11 cellular contexts compared by ENCODE assay signal in the genomic region with DNA sequence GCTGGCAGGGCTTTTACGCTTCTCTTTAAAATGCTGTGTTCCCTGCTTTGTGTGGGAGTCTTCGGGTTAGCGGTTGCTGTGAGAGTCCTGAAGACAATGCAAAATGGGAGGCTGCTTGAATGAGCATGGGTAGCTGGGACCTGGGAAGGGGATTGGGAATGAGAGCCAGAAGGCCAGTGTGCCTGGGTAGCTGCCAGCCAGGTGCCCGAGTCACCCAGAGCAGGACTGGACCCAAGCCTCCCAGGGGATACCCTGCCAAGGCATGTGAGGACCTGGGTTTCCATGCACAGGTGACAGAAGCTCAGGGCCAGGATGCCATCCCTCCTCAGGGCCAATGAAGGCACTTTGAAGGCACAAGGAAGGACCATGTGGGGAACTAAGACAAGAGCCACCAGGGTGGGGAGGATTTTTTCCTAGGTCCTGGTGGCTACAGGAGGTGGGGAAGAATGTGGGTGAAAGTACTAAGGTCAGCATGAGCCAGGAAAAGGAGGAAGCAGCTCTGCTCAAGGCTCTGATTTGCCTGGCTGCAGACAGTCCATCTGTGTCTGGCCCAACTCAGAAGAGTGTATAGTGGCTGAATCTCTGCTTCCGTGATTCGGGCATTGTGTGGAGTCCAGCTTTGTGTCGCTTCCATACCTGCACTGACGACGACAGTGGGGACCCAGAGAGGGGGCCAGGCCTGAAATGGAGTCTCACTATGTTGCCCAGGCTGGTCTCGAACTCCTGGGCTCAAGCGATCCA. TPM values are rescaled to one million over a fixed set of nuclear protein-coding genes. Genes with fewer than 3 reads are reported as not detected.
DNase-seq lines count a peak whose midpoint lies in the region; ATAC-seq and TF ChIP-seq lines count a peak whose summit lies in the region.
"Had no signal": no experiment of that assay in that cellular context is flagged by ENCODE, and none has a peak within 500 bp of the region (broad histone marks: within the 10 kb centered on the region; RNA-seq: fewer than 3 reads in every experiment).

No MANE protein-coding gene starts in this region.

- H3K36me3 ChIP-seq in gastrocnemius medialis (no peaks in the 10 kb centered on the region), colonic mucosa (no peaks in the 10 kb centered on the region)

- H3K27me3 ChIP-seq in gastrocnemius medialis, result no peaks in the 10 kb centered on the region
- H3K27me3 ChIP-seq in colonic mucosa, result no peaks in the 10 kb centered on the region

- in situ Hi-C loops in gastrocnemius medialis (cut with MboI; ENCODE audit: low sequenced_read_pairs in 4 of 4), result no loop called here

- no peaks in the 10 kb centered on the region for H3K9me3 ChIP-seq in gastrocnemius medialis
- H3K9me3 ChIP-seq in colonic mucosa, result no peaks in the 10 kb centered on the region

- peaks cover 75 to 76% of the 10 kb centered on the region in 2 donors for H3K4me1 ChIP-seq in gastrocnemius medialis
- H3K4me1 ChIP-seq in colonic mucosa, result peaks cover 5% of the 10 kb centered on the region

- no peak for TF ChIP-seq POLR2A in gastrocnemius medialis (IDR thresholded peaks at IDR 0.05)

- H3K27ac ChIP-seq in gastrocnemius medialis, result peak overlapping the region; percentile 67 to 81 (median 72)
- no peak overlapping the region for H3K27ac ChIP-seq in colonic mucosa

- DNase-seq in Right ventricle myocardium inferior (ENCODE audit: missing footprints) (no peak), Right ventricle myocardium superior (no peak), left colon (no peak), gastrocnemius medialis (no peak), putamen (ENCODE audit: low spot score) (no peak), colonic mucosa (no peak), RPMI8226 (no peak), DMS 273 (lab: John Stamatoyannopoulos, UW; ENCODE audit: unreplicated experiment) (no peak)
- DNase-seq: activated CD8-positive, alpha-beta memory T cell treated with anti-CD3 and anti-CD28 coated beads for 24 hours; activated naive CD4-positive, alpha-beta T cell treated with anti-CD3 and anti-CD28 coated beads, Interleukin-2, amount 50 U/mL, for 16 hours; stimulated activated naive CD8-positive, alpha-beta T cell treated with anti-CD3 and anti-CD28 coated beads, Interleukin-15, amount 100 ng/mL, for 72 hours had no signal

- H3K4me3 ChIP-seq in gastrocnemius medialis (peak overlapping the region in 1 of 4 donors; percentile 21), colonic mucosa (no peak overlapping the region)

- intact Hi-C loops in Right ventricle myocardium inferior (cut with DNase I) (loop anchor here (5.0 kb wide), 1 partner anchor 40 kb away; the partner anchor contains the start of genes CASKIN2 and TSEN54), Right ventricle myocardium superior (cut with DNase I) (no loop called here), left colon (cut with DNase I, micrococcal nuclease) (no loop called here), gastrocnemius medialis (cut with DNase I; ENCODE audit: low total_unique reads) (no loop called here), colonic mucosa (cut with DNase I) (no loop called here)

- ATAC-seq in Right ventricle myocardium inferior (peak; percentile 17), Right ventricle myocardium superior (ENCODE audit: poor library complexity) (no peak), left colon (peak; percentile 67), gastrocnemius medialis (no peak)
- ATAC-seq: stimulated activated naive CD8-positive, alpha-beta T cell treated with anti-CD3 and anti-CD28 coated beads, Interleukin-15, amount 100 ng/mL, for 72 hours had no signal

- no peak overlapping the region for H3K9ac ChIP-seq in colonic mucosa (ENCODE audit: low read depth in 2 of 2, low read length in 2 of 2)

- no peak for TF ChIP-seq CTCF in gastrocnemius medialis (IDR thresholded peaks at IDR 0.05 in 4 of 5, conservative IDR thresholded peaks at IDR 0.05 in 1 of 5)
- TF ChIP-seq CTCF in colonic mucosa (IDR thresholded peaks at IDR 0.05), result no peak

RNA-seq across cellular contexts. Expression of gene TMEM94, which starts 20.5 kb away (rescaled TPM):
- total RNA-seq in Right ventricle myocardium inferior (50.3 TPM), Right ventricle myocardium superior (38.0 TPM), left colon (100 to 1,000 TPM in 1 of 2 donors, 10 to 100 TPM in 1; 99.9 to 123 TPM), gastrocnemius medialis (10 to 100 TPM; 56.5 to 85.5 (median 60.0) TPM), colonic mucosa (10 to 100 TPM; 88.3 to 95.7 TPM)

RNA-seq across cellular contexts. Expression of gene CASKIN2, which starts 38.4 kb away (rescaled TPM):
- total RNA-seq in Right ventricle myocardium inferior (39.1 TPM), Right ventricle myocardium superior (33.3 TPM), left colon (10 to 100 TPM; 28.4 to 30.6 TPM), gastrocnemius medialis (10 to 100 TPM; 11.3 to 24.1 (median 16.8) TPM), colonic mucosa (10 to 100 TPM; 26.5 to 28.6 TPM)

RNA-seq across cellular contexts. Expression of gene TSEN54, which starts 39.4 kb away (rescaled TPM):
- 6.1 TPM for total RNA-seq in Right ventricle myocardium inferior
- 5.6 TPM for total RNA-seq in Right ventricle myocardium superior
- 10 to 100 TPM; 30.1 to 38.9 TPM for total RNA-seq in left colon
- total RNA-seq in gastrocnemius medialis, result 10 to 100 TPM; 15.4 to 31.2 (median 17.8) TPM
- 10 to 100 TPM; 29.7 to 50.7 TPM for total RNA-seq in colonic mucosa

RNA-seq across cellular contexts. Expression of gene LLGL2, which starts 48.6 kb away (rescaled TPM):
- total RNA-seq in Right ventricle myocardium inferior, result 4.1 TPM
- 3.6 TPM for total RNA-seq in Right ventricle myocardium superior
- total RNA-seq in left colon, result 100 to 1,000 TPM; 447 to 529 TPM
- total RNA-seq in gastrocnemius medialis, result 1 to 10 TPM in 3 of 4 donors, under 1 TPM in 1; 0.78 to 7.1 (median 1.4) TPM
- total RNA-seq in colonic mucosa, result 100 to 1,000 TPM; 401 to 497 TPM

Comparison
In these comparisons a context has a peak if more than half of its experiments do, and no peak if none do; other contexts are left out.
1. ATAC-seq: peak in Right ventricle myocardium inferior (single experiment) and left colon (single experiment); none in Right ventricle myocardium superior (single experiment) and gastrocnemius medialis (0 of 2).